Comparison of ENCODE assay signal across 16 cellular contexts in the genomic region with DNA sequence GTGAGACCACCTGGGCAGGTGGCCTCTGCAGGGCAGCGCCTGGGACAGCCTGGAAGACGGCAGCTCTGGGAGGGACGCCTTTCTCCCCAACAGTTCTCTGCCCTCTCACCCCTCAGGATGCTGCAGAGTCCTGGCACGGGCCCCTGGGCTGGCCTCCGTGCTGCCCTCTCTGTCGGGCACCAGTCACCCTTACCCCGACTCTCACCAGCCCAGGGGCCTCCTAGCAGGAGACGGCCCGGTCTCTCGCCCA. TPM values are rescaled to one million over a fixed set of nuclear protein-coding genes. Genes with fewer than 3 reads are reported as not detected.
DNase-seq lines count a peak whose midpoint lies in the region; ATAC-seq and TF ChIP-seq lines count a peak whose summit lies in the region.
"Had no signal": no experiment of that assay in that cellular context is flagged by ENCODE, and none has a peak within 500 bp of the region (broad histone marks: within the 10 kb centered on the region; RNA-seq: fewer than 3 reads in every experiment).

No MANE protein-coding gene starts in this region.

- H3K36me3 ChIP-seq in HEK293 (ENCODE audit: control insufficient read depth in 2 of 2, insufficient read depth in 1 of 2, low read length in 2 of 2) (no peaks in the 10 kb centered on the region), breast epithelium (no peaks in the 10 kb centered on the region), lower lobe of right lung (peaks cover 25% of the 10 kb centered on the region), transverse colon (peaks cover 0 to 14% (median 0%) of the 10 kb centered on the region in 4 donors), ascending aorta (no peaks in the 10 kb centered on the region)

- no peak for TF ChIP-seq POLR2A in breast epithelium (IDR thresholded peaks at IDR 0.05)
- no peak for TF ChIP-seq POLR2A in transverse colon (IDR thresholded peaks at IDR 0.05)

- TF ChIP-seq EP300 in transverse colon (IDR thresholded peaks at IDR 0.05; ENCODE audit: low read depth) = no peak

- no peak overlapping the region for H3K4me3 Mint-ChIP-seq in activated naive CD8-positive, alpha-beta T cell treated with anti-CD3 and anti-CD28 coated beads for 36 hours
- H3K4me3 Mint-ChIP-seq: activated naive CD8-positive, alpha-beta T cell; activated T-cell treated with anti-CD3 and anti-CD28 coated beads, Interleukin-2, amount 50 U/mL, for 4 hours; neural crest cell had no signal

- no peak for DNase-seq in breast epithelium (ENCODE audit: low spot score in 2 of 2)
- no peak for DNase-seq in lower lobe of right lung
- no peak for DNase-seq in transverse colon
- no peak for DNase-seq in ascending aorta (ENCODE audit: low spot score in 2 of 2)
- no peak for DNase-seq in activated naive CD8-positive, alpha-beta T cell treated with anti-CD3 and anti-CD28 coated beads for 36 hours
- DNase-seq: activated CD4-positive, alpha-beta T cell treated with anti-CD3 and anti-CD28 coated beads, Interleukin-2, amount 50 U/mL, for 4 hours; activated T-cell treated with anti-CD3 and anti-CD28 coated beads, Interleukin-2, amount 50 U/mL, for 4 hours; foreskin fibroblast; NCI-H1694; NCI-H446; stimulated activated CD4-positive, alpha-beta T cell treated with anti-CD3 and anti-CD28 coated beads, Interleukin-2, amount 100 ng/mL, for 48 hours had no signal

- POLR2A ChIA-PET in HEK293 (lab: Yijun Ruan, JAX) = interaction anchor here (1.6 to 2.2 kb wide), 2 partner anchors 17 to 88 kb away, joined by 5 to 6 read pairs; no protein-coding TSS in a partner anchor

- no peaks in the 10 kb centered on the region for H3K9me3 Mint-ChIP-seq in activated naive CD8-positive, alpha-beta T cell treated with anti-CD3 and anti-CD28 coated beads for 36 hours
- H3K9me3 Mint-ChIP-seq: activated T-cell treated with anti-CD3 and anti-CD28 coated beads, Interleukin-2, amount 50 U/mL, for 4 hours; neural crest cell had no signal

- no peaks in the 10 kb centered on the region for H3K36me3 Mint-ChIP-seq in activated naive CD8-positive, alpha-beta T cell treated with anti-CD3 and anti-CD28 coated beads for 36 hours

- H3K4me1 ChIP-seq in HEK293 (ENCODE audit: control insufficient read depth, insufficient read depth, low read length) = peaks cover 18% of the 10 kb centered on the region
- peaks cover 0 to 3% of the 10 kb centered on the region in 2 donors for H3K4me1 ChIP-seq in breast epithelium
- peaks cover 8% of the 10 kb centered on the region for H3K4me1 ChIP-seq in lower lobe of right lung
- peaks cover 0 to 34% (median 22%) of the 10 kb centered on the region in 4 donors for H3K4me1 ChIP-seq in transverse colon
- no peaks in the 10 kb centered on the region for H3K4me1 ChIP-seq in ascending aorta

- TF ChIP-seq CTCF in HEK293 (tag by site-specific recombination; IDR thresholded peaks at IDR 0.05) (no peak), breast epithelium (IDR thresholded peaks at IDR 0.05) (no peak), lower lobe of right lung (IDR thresholded peaks at IDR 0.05) (no peak), transverse colon (IDR thresholded peaks at IDR 0.05) (no peak), ascending aorta (IDR thresholded peaks at IDR 0.05) (no peak)

- no peaks in the 10 kb centered on the region for H3K4me1 Mint-ChIP-seq in activated naive CD8-positive, alpha-beta T cell treated with anti-CD3 and anti-CD28 coated beads for 36 hours

- H3K4me3 ChIP-seq in HEK293 (ENCODE audit: low read depth, low read length) (no peak overlapping the region), breast epithelium (peak overlapping the region in 1 of 3 donors; percentile 47), lower lobe of right lung (peak overlapping the region; percentile 27), transverse colon (no peak overlapping the region), ascending aorta (no peak overlapping the region)

- H3K9me3 ChIP-seq in HEK293 (ENCODE audit: control insufficient read depth, insufficient read depth, low read depth, low read length) (no peaks in the 10 kb centered on the region), breast epithelium (no peaks in the 10 kb centered on the region), lower lobe of right lung (no peaks in the 10 kb centered on the region), transverse colon (no peaks in the 10 kb centered on the region), ascending aorta (no peaks in the 10 kb centered on the region)

- H3K27ac Mint-ChIP-seq in activated naive CD8-positive, alpha-beta T cell treated with anti-CD3 and anti-CD28 coated beads for 36 hours = no peak overlapping the region
- H3K27ac Mint-ChIP-seq: activated naive CD8-positive, alpha-beta T cell had no signal

- peaks cover 4% of the 10 kb centered on the region for H3K27me3 Mint-ChIP-seq in activated naive CD8-positive, alpha-beta T cell treated with anti-CD3 and anti-CD28 coated beads for 36 hours

- in situ Hi-C loops in transverse colon (cut with MboI; ENCODE audit: low pct_ligation_motif_present in 1 of 4, low pct_unique_long_range_greater_than_20kb in 1 of 4, low sequenced_read_pairs in 3 of 4) = loop anchor here in 3 of 4 donors (10.0 kb wide), 1 partner anchor 97 kb away; no protein-coding TSS in a partner anchor

- WGBS in transverse colon (ENCODE audit: low coverage in 1 of 2), 2 donors = 52% methylated on average over 5 of the region's 10 CpGs; no CpG with 5 or more reads in 1 of the 2 donors

- CTCF ChIA-PET in HEK293 (lab: Yijun Ruan, JAX) = interaction anchor here (0.7 to 1.0 kb wide), 5 partner anchors 9 to 106 kb away, joined by 3 to 5 read pairs (median 3); no protein-coding TSS in a partner anchor

- ATAC-seq in lower lobe of right lung (peak in 1 of 2 donors; percentile 42), GM19455 (IDR thresholded peaks at IDR 0.05; ENCODE audit: unreplicated experiment) (no peak), HG03571 (IDR thresholded peaks at IDR 0.05; ENCODE audit: unreplicated experiment) (no peak)
- ATAC-seq: activated T-cell treated with anti-CD3 and anti-CD28 coated beads, Interleukin-2, amount 50 U/mL, for 4 hours had no signal

- H3K27ac ChIP-seq in HEK293 (ENCODE audit: extremely low read depth, low read depth, low read length) = peak overlapping the region; percentile 29; the same call in 1 of the 2 replicates
- H3K27ac ChIP-seq in breast epithelium = peak overlapping the region; percentile 87 to 96
- H3K27ac ChIP-seq in lower lobe of right lung = peak overlapping the region; percentile 73
- H3K27ac ChIP-seq in transverse colon = peak overlapping the region; percentile 91 to 94 (median 92)
- no peak overlapping the region for H3K27ac ChIP-seq in ascending aorta

- H3K27me3 ChIP-seq in breast epithelium (no peaks in the 10 kb centered on the region), lower lobe of right lung (ENCODE audit: low read depth) (no peaks in the 10 kb centered on the region), transverse colon (no peaks in the 10 kb centered on the region), ascending aorta (no peaks in the 10 kb centered on the region)

- intact Hi-C loops in breast epithelium (cut with DNase I; ENCODE audit: low total_unique reads) (no loop called here), lower lobe of right lung (cut with DNase I) (no loop called here), transverse colon (cut with DNase I; ENCODE audit: low total_unique reads) (no loop called here), ascending aorta (cut with DNase I) (no loop called here)

TF ChIP-seq in HEK293, 187 proteins besides CTCF, POLR2A, EP300 and RAD21:
- TF ChIP-seq, protein P1, sequence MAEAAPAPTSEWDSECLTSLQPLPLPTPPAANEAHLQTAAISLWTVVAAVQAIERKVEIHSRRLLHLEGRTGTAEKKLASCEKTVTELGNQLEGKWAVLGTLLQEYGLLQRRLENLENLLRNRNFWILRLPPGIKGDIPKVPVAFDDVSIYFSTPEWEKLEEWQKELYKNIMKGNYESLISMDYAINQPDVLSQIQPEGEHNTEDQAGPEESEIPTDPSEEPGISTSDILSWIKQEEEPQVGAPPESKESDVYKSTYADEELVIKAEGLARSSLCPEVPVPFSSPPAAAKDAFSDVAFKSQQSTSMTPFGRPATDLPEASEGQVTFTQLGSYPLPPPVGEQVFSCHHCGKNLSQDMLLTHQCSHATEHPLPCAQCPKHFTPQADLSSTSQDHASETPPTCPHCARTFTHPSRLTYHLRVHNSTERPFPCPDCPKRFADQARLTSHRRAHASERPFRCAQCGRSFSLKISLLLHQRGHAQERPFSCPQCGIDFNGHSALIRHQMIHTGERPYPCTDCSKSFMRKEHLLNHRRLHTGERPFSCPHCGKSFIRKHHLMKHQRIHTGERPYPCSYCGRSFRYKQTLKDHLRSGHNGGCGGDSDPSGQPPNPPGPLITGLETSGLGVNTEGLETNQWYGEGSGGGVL (tag by site-specific recombination; IDR thresholded peaks at IDR 0.05) = no peak
- TF ChIP-seq ZIC2 (tag by site-specific recombination; IDR thresholded peaks at IDR 0.05) = peak; percentile 79; the same call in 1 of the 2 replicates

RNA-seq across cellular contexts. Expression of gene ELF3, which starts 7.8 kb away (rescaled TPM):
- total RNA-seq in breast epithelium (1,000 to 10,000 TPM in 1 of 3 donors, 100 to 1,000 TPM in 1, 1 to 10 TPM in 1; 1.3 to 1,061 (median 367) TPM), lower lobe of right lung (74.1 TPM), transverse colon (1,000 to 10,000 TPM in 1 of 4 donors, 100 to 1,000 TPM in 3; 581 to 1,486 (median 902) TPM), ascending aorta (0.96 TPM)
- under 1 TPM in 1 of 2 experiments, not detected in 1; 0.30 TPM for total RNA-seq in activated naive CD8-positive, alpha-beta T cell treated with anti-CD3 and anti-CD28 coated beads for 36 hours

RNA-seq across cellular contexts. Expression of gene RNPEP, which starts 35.7 kb away (rescaled TPM):
- total RNA-seq in breast epithelium (10 to 100 TPM; 43.0 to 66.7 (median 57.4) TPM), lower lobe of right lung (73.8 TPM), transverse colon (100 to 1,000 TPM; 118 to 285 (median 184) TPM), ascending aorta (106 TPM)
- total RNA-seq in activated naive CD8-positive, alpha-beta T cell treated with anti-CD3 and anti-CD28 coated beads for 36 hours = 10 to 100 TPM; 33.1 to 34.0 TPM

Comparison
In these comparisons a context has a peak if more than half of its experiments do, and no peak if none do; other contexts are left out.
1. H3K27ac ChIP-seq: peak in HEK293 (single experiment), breast epithelium (2 of 2), lower lobe of right lung (single experiment) and transverse colon (4 of 4); none in ascending aorta (0 of 2).